Comparison of ENCODE assay signal across 28 cellular contexts in genomic region chr13:32297206-32297605, GRCh38. TPM values are rescaled to one million over a fixed set of nuclear protein-coding genes. Genes with fewer than 3 reads are reported as not detected.
"Had no signal": no experiment of that assay in that cellular context is flagged by ENCODE, and none has a peak within 500 bp of the region (broad histone marks: within the 10 kb centered on the region; RNA-seq: fewer than 3 reads in every experiment).

No MANE protein-coding gene starts in this region.

- H3K27ac ChIP-seq: breast epithelium, spleen, thyroid gland, upper lobe of left lung, vagina had no signal

- H3K4me3 Mint-ChIP-seq: activated B cell treated with CpG ODN at 0.5 μM for 24 hours; nephron; stimulated activated naive CD8-positive, alpha-beta T cell treated with anti-CD3 and anti-CD28 coated beads, Interleukin-15, Interleukin-2, amounts not matched to agents 100 ng/mL and 50 ng/mL, for 24 hours; T-helper 2 cell treated with Interferon-gamma antibody and Interleukin-4, amounts not matched to agents 5 μg/mL and 100 μg/mL, for 36 hours had no signal

- H3K9me3 ChIP-seq: breast epithelium, mucosa of descending colon, spleen, thyroid gland, upper lobe of left lung, vagina had no signal

- H3K27me3 ChIP-seq: breast epithelium, thyroid gland, upper lobe of left lung, vagina had no signal

- H3K4me1 ChIP-seq: breast epithelium, spleen, upper lobe of left lung, vagina had no signal

- H3K9me3 Mint-ChIP-seq: activated B cell treated with CpG ODN at 0.5 μM for 24 hours; nephron; stimulated activated naive CD8-positive, alpha-beta T cell treated with anti-CD3 and anti-CD28 coated beads, Interleukin-15, Interleukin-2, amounts not matched to agents 100 ng/mL and 50 ng/mL, for 24 hours; T-helper 2 cell treated with Interferon-gamma antibody and Interleukin-4, amounts not matched to agents 5 μg/mL and 100 μg/mL, for 36 hours had no signal

- H3K4me3 ChIP-seq: breast epithelium, mucosa of descending colon, spleen, thyroid gland, upper lobe of left lung, vagina had no signal

- DNase-seq: activated B cell treated with CpG ODN at 0.5 μM for 24 hours; activated CD8-positive, alpha-beta memory T cell treated with anti-CD3 and anti-CD28 coated beads, Interleukin-2, amount 50 U/mL, for 4 hours; activated effector memory CD4-positive, alpha-beta T cell treated with Interleukin-2 at 50 U/mL for 16 hours; activated naive CD4-positive, alpha-beta T cell treated with Interleukin-2 at 50 U/mL for 16 hours; activated T-cell treated with anti-CD3 and anti-CD28 coated beads, Interleukin-2, amount 50 U/mL, for 1 hour; central memory CD4-positive, alpha-beta T cell; foreskin fibroblast; head of caudate nucleus; hippocampal formation; left cardiac atrium; left ventricle myocardium superior; mucosa of descending colon; posterior cingulate gyrus; right cardiac atrium; spleen; T-helper 1 cell; thyroid gland; upper lobe of left lung had no signal

- H3K27ac Mint-ChIP-seq: activated B cell treated with CpG ODN at 0.5 μM for 24 hours; nephron; stimulated activated naive CD8-positive, alpha-beta T cell treated with anti-CD3 and anti-CD28 coated beads, Interleukin-15, Interleukin-2, amounts not matched to agents 100 ng/mL and 50 ng/mL, for 24 hours; T-helper 2 cell treated with Interferon-gamma antibody and Interleukin-4, amounts not matched to agents 5 μg/mL and 100 μg/mL, for 36 hours had no signal

- H3K36me3 ChIP-seq: breast epithelium, thyroid gland, vagina had no signal

- H3K4me1 Mint-ChIP-seq: activated B cell treated with CpG ODN at 0.5 μM for 24 hours, nephron had no signal

- ATAC-seq: esophagus mucosa, left cardiac atrium, left ventricle myocardium superior, mucosa of descending colon, right cardiac atrium had no signal

RNA-seq across cellular contexts. Expression of gene ZAR1L, which starts 18.0 kb away (rescaled TPM):
- total RNA-seq: activated B cell treated with CpG ODN at 0.5 μM for 24 hours; activated CD8-positive, alpha-beta memory T cell treated with anti-CD3 and anti-CD28 coated beads for 36 hours; breast epithelium; esophagus mucosa; left cardiac atrium; left ventricle myocardium superior; lung microvascular endothelial cell; mesenteric fat pad; mucosa of descending colon; osteoblast; right cardiac atrium; spleen; thyroid gland; upper lobe of left lung; vagina had no signal
